Comparison of ENCODE assay signal across 35 cellular contexts in the genomic region with DNA sequence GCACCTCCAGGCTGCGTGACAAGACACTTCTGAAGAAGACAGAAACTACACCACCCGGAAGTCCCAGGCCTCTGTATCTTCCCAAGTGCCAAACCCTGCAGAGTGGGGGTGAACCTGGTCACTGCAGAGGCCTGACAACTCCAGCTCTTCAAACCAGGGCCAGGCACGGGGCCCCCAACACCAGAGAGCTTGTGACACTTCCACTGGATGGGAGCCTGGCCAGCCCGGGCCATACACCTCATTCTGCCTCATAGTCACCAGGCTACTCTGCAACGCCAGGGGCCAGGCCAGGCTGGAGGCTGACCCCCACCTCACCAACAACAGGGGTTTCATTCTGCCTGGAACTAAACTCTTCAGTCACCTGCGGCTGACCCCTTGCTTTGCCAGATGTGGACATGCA. TPM values are rescaled to one million over a fixed set of nuclear protein-coding genes. Genes with fewer than 3 reads are reported as not detected.
"Had no signal": no experiment of that assay in that cellular context is flagged by ENCODE, and none has a peak within 500 bp of the region (broad histone marks: within the 10 kb centered on the region; RNA-seq: fewer than 3 reads in every experiment).

No MANE protein-coding gene starts in this region.

- H3K36me3 ChIP-seq: ascending aorta, breast epithelium, cardiac muscle cell, esophagus squamous epithelium, gastroesophageal sphincter had no signal

- ATAC-seq: activated CD4-positive, alpha-beta T cell treated with anti-CD3 and anti-CD28 coated beads for 36 hours; activated CD8-positive, alpha-beta memory T cell treated with anti-CD3 and anti-CD28 coated beads, Interleukin-2, amount 10 ng/mL, durations not matched to agents 7 days and 5 days; activated CD8-positive, alpha-beta T cell treated with anti-CD3 and anti-CD28 coated beads, Interleukin-2, amount 10 ng/mL, durations not matched to agents 7 days and 5 days; activated naive CD8-positive, alpha-beta T cell treated with anti-CD3 and anti-CD28 coated beads, Interleukin-2, amount 50 U/mL, for 24 hours; gastroesophageal sphincter had no signal

- DNase-seq: activated CD4-positive, alpha-beta memory T cell treated with anti-CD3 and anti-CD28 coated beads for 36 hours; activated CD4-positive, alpha-beta T cell treated with anti-CD3 and anti-CD28 coated beads for 36 hours; activated CD4-positive, alpha-beta T cell treated with anti-CD3 and anti-CD28 coated beads, Interleukin-2, amount 10 ng/mL, durations not matched to agents 24 days and 14 days; activated CD4-positive, CD25-positive, alpha-beta regulatory T cell; activated CD4-positive, CD25-positive, alpha-beta regulatory T cell treated with anti-CD3 and anti-CD28 coated beads, Interleukin-2, amount 50 U/mL, for 72 hours; activated CD8-positive, alpha-beta memory T cell treated with anti-CD3 and anti-CD28 coated beads, Interleukin-2, amount 10 ng/mL, durations not matched to agents 7 days and 5 days; activated CD8-positive, alpha-beta memory T cell treated with anti-CD3 and anti-CD28 coated beads, Interleukin-2, amount 50 U/mL, for 4 hours; activated CD8-positive, alpha-beta T cell treated with anti-CD3 and anti-CD28 coated beads, Interleukin-2, amount 10 ng/mL, durations not matched to agents 7 days and 5 days; activated effector memory CD4-positive, alpha-beta T cell treated with anti-CD3 and anti-CD28 coated beads, Interleukin-2, amount 50 U/mL, for 16 hours; activated naive CD4-positive, alpha-beta T cell treated with anti-CD3 and anti-CD28 coated beads for 36 hours; activated naive CD8-positive, alpha-beta T cell treated with anti-CD3 and anti-CD28 coated beads for 36 hours; activated naive CD8-positive, alpha-beta T cell treated with anti-CD3 and anti-CD28 coated beads, Interleukin-2, amount 50 U/mL, for 24 hours; activated T-cell treated with anti-CD3 and anti-CD28 coated beads, Interleukin-2, amount 50 U/mL, for 1 hour; activated T-cell treated with anti-CD3 and anti-CD28 coated beads, Interleukin-2, amount 50 U/mL, for 48 hours; cortex of kidney; dermis blood vessel endothelial cell; effector CD4-positive, alpha-beta T cell; esophagus squamous epithelium; foreskin melanocyte; T-helper 2 cell had no signal

- H3K4me1 ChIP-seq: ascending aorta, breast epithelium, esophagus squamous epithelium, gastroesophageal sphincter had no signal

- H3K27me3 ChIP-seq: ascending aorta, breast epithelium, cardiac muscle cell, esophagus squamous epithelium, gastroesophageal sphincter had no signal

- H3K4me3 ChIP-seq: ascending aorta, breast epithelium, cardiac muscle cell, esophagus squamous epithelium, gastroesophageal sphincter had no signal

- H3K27ac ChIP-seq: ascending aorta, breast epithelium, cardiac muscle cell, epithelial cell of prostate, esophagus squamous epithelium, gastroesophageal sphincter had no signal

RNA-seq across cellular contexts. Expression of gene TUBA3C, which starts 23.1 kb away (rescaled TPM):
- total RNA-seq: activated CD4-positive, alpha-beta memory T cell treated with anti-CD3 and anti-CD28 coated beads for 36 hours; activated CD4-positive, alpha-beta T cell treated with anti-CD3 and anti-CD28 coated beads for 36 hours; activated CD4-positive, alpha-beta T cell treated with anti-CD3 and anti-CD28 coated beads, Interleukin-2, amount 10 ng/mL, durations not matched to agents 24 days and 14 days; activated CD8-positive, alpha-beta memory T cell treated with anti-CD3 and anti-CD28 coated beads for 36 hours; activated CD8-positive, alpha-beta memory T cell treated with anti-CD3 and anti-CD28 coated beads, Interleukin-2, amount 10 ng/mL, durations not matched to agents 7 days and 5 days; activated CD8-positive, alpha-beta T cell treated with anti-CD3 and anti-CD28 coated beads, Interleukin-2, amount 10 ng/mL, durations not matched to agents 7 days and 5 days; activated naive CD4-positive, alpha-beta T cell treated with anti-CD3 and anti-CD28 coated beads for 36 hours; activated naive CD8-positive, alpha-beta T cell treated with anti-CD3 and anti-CD28 coated beads for 36 hours; activated T-helper 1 cell treated with anti-CD3 and anti-CD28 coated beads, Interleukin-12 subunit alpha, Interleukin-12 subunit beta, Interleukin-2, Interleukin-4 antibody, amounts not matched to agents 30 ng/mL and 10 ng/mL and 1 ng/mL, durations not matched to agents 14 hours and 24 hours and 36 hours; activated T-helper 2 cell treated with anti-CD3 and anti-CD28 coated beads, Interferon-gamma antibody, Interleukin-2, Interleukin-4, amounts not matched to agents 10 μg/mL and 5 μg/mL and 100 μg/mL, durations not matched to agents 14 hours and 24 hours and 36 hours; ascending aorta; breast epithelium; cardiac muscle cell; cerebellum; dermis blood vessel endothelial cell; endothelial cell of umbilical vein; esophagus squamous epithelium; fibroblast of lung; fibroblast of villous mesenchyme; gastroesophageal sphincter; glomerular endothelial cell; T-helper 1 cell treated with Interleukin-12 subunit alpha and Interleukin-12 subunit beta and Interleukin-4 antibody, amounts not matched to agents 30 ng/mL and 1 ng/mL, for 36 hours had no signal
- polyA plus RNA-seq: cardiac muscle cell, endothelial cell of umbilical vein, esophagus, fibroblast of lung had no signal
